In genomic region chr3:33426068-33426467, GRCh38 we compare ENCODE assay signal across 17 cellular contexts. TPM values are rescaled to one million over a fixed set of nuclear protein-coding genes. Genes with fewer than 3 reads are reported as not detected.
A peak's percentile ranks its signal among the peaks of the same experiment; 100 is the strongest.
DNase-seq lines count a peak whose midpoint lies in the region; ATAC-seq, FAIRE-seq and TF ChIP-seq lines count a peak whose summit lies in the region.
"Had no signal": no experiment of that assay in that cellular context is flagged by ENCODE, and none has a peak within 500 bp of the region (broad histone marks: within the 10 kb centered on the region; RNA-seq: fewer than 3 reads in every experiment).

No MANE protein-coding gene starts in this region.

- H2AFZ ChIP-seq in GM23338 (no peak overlapping the region), keratinocyte (ENCODE audit: control insufficient read depth, low read length) (no peak overlapping the region)

- DNase-seq in GM23338 (ENCODE audit: low spot score) (peak; percentile 89), NCI-H146 (lab: John Stamatoyannopoulos, UW) (peak; percentile 92), astrocyte of the spinal cord (ENCODE audit: low read depth, low spot score) (peak; percentile 44), keratinocyte (ENCODE audit: low read depth, low spot score) (no peak), SK-N-DZ (ENCODE audit: low spot score) (no peak), aorta (no peak)
- DNase-seq in activated naive CD4-positive, alpha-beta T cell treated with anti-CD3 and anti-CD28 coated beads, Interleukin-2, amount 50 U/mL, for 16 hours, result no peak
- DNase-seq: activated CD4-positive, alpha-beta T cell treated with anti-CD3 and anti-CD28 coated beads, Interleukin-2, amount 50 U/mL, for 48 hours; effector CD8-positive, alpha-beta T cell; lower lobe of right lung; naive thymus-derived CD8-positive, alpha-beta T cell; NCI-H524; SW 1271 had no signal

- no peaks in the 10 kb centered on the region for H3K9me1 ChIP-seq in keratinocyte (ENCODE audit: control insufficient read depth, extremely low read depth, insufficient read depth, low read length)

- 69 to 76% methylated on average over 1 of the region's 1 CpG for WGBS in aorta, 2 donors

- H3K9me3 Mint-ChIP-seq in GM23338, result no peaks in the 10 kb centered on the region
- H3K9me3 Mint-ChIP-seq: naive thymus-derived CD8-positive, alpha-beta T cell had no signal

- peak overlapping the region; percentile 3; the same call in 1 of the 2 replicates for H3K4me3 ChIP-seq in GM23338
- no peak overlapping the region for H3K4me3 ChIP-seq in astrocyte of the spinal cord (ENCODE audit: low read depth, low read length)
- no peak overlapping the region for H3K4me3 ChIP-seq in keratinocyte (ENCODE audit: control insufficient read depth in 2 of 3, extremely low read depth in 1 of 3, insufficient read depth in 2 of 3, low read depth in 1 of 3, low read length in 3 of 3)
- H3K4me3 ChIP-seq in aorta (ENCODE audit: low read length in 2 of 2), result no peak overlapping the region
- H3K4me3 ChIP-seq: lower lobe of right lung, prostate gland, smooth muscle cell had no signal

- TF ChIP-seq CTCF in GM23338 (conservative IDR thresholded peaks at IDR 0.05; ENCODE audit: low read depth in 2 of 2) (no peak), astrocyte of the spinal cord (IDR thresholded peaks at IDR 0.05; ENCODE audit: low read depth, low read length) (no peak), keratinocyte (optimal IDR thresholded peaks at IDR 0.05 in 1 of 3, IDR thresholded peaks at IDR 0.05 in 1 of 3, conservative IDR thresholded peaks at IDR 0.05 in 1 of 3; ENCODE audit: extremely low read depth in 1 of 3, insufficient read depth in 2 of 3, low read length in 3 of 3) (no peak)

- in situ Hi-C loops in astrocyte of the spinal cord (cut with HindIII; ENCODE audit: low sequenced_read_pairs), result no loop called here

- peak overlapping the region; percentile 49; the same call in 2 of the 3 replicates for H3K4me3 Mint-ChIP-seq in GM23338
- H3K4me3 Mint-ChIP-seq: naive thymus-derived CD8-positive, alpha-beta T cell had no signal

- H3F3A ChIP-seq in GM23338 (replicated peaks; ENCODE audit: low read depth), result no peaks in the 10 kb centered on the region

- H3K9me2 ChIP-seq in GM23338 (ENCODE audit: insufficient read depth), result no peaks in the 10 kb centered on the region

- no peak overlapping the region for H3K27ac Mint-ChIP-seq in GM23338

- H3K27me3 ChIP-seq in GM23338 (ENCODE audit: insufficient read depth) (no peaks in the 10 kb centered on the region), keratinocyte (ENCODE audit: control insufficient read depth, extremely low read depth, insufficient read depth, low read length) (no peaks in the 10 kb centered on the region), aorta (ENCODE audit: control insufficient read depth in 1 of 2, insufficient read depth in 2 of 2, low read length in 1 of 2) (no peaks in the 10 kb centered on the region)

- no peak for FAIRE-seq in keratinocyte (lab: Jason Lieb, UNC)
- FAIRE-seq: D721Med, RCC 7860 had no signal

- H3K4me2 ChIP-seq in GM23338, result peak overlapping the region; percentile 44
- H3K4me2 ChIP-seq in keratinocyte (ENCODE audit: control insufficient read depth, extremely low read depth, insufficient read depth, low read depth, low read length), result no peak overlapping the region
- H3K4me2 ChIP-seq: smooth muscle cell had no signal

- H3K9me3 ChIP-seq in keratinocyte (ENCODE audit: control insufficient read depth, low read depth, low read length) (no peaks in the 10 kb centered on the region), aorta (ENCODE audit: control insufficient read depth, low read length) (no peaks in the 10 kb centered on the region)
- H3K9me3 ChIP-seq: lower lobe of right lung, prostate gland had no signal

- H3K4me1 ChIP-seq in GM23338 (ENCODE audit: insufficient read depth), result peaks cover 59% of the 10 kb centered on the region
- peaks cover 10% of the 10 kb centered on the region for H3K4me1 ChIP-seq in keratinocyte (ENCODE audit: control insufficient read depth, extremely low read depth, insufficient read depth, low read length)
- H3K4me1 ChIP-seq in aorta (ENCODE audit: control insufficient read depth in 1 of 2, insufficient read depth in 2 of 2, low read length in 2 of 2), result peaks cover 4 to 5% of the 10 kb centered on the region in 2 donors
- H3K4me1 ChIP-seq: prostate gland had no signal

- H4K20me1 ChIP-seq in GM23338 (replicated peaks; ENCODE audit: insufficient read depth) (peaks cover 39% of the 10 kb centered on the region), keratinocyte (ENCODE audit: control insufficient read depth, extremely low read depth, insufficient read depth, low read length) (peaks cover 14% of the 10 kb centered on the region)

- no peak overlapping the region for H3K27ac ChIP-seq in GM23338 (ENCODE audit: low read depth)
- peak overlapping the region; percentile 29 for H3K27ac ChIP-seq in keratinocyte (ENCODE audit: control insufficient read depth, insufficient read depth, low read length)
- H3K27ac ChIP-seq in aorta (ENCODE audit: low read depth in 1 of 2, low read length in 2 of 2), result no peak overlapping the region
- H3K27ac ChIP-seq: lower lobe of right lung, prostate gland had no signal

- peaks cover 36% of the 10 kb centered on the region for H3K36me3 Mint-ChIP-seq in GM23338 (ENCODE audit: low read depth)

- H3K79me2 ChIP-seq in GM23338 (replicated peaks; ENCODE audit: insufficient read depth) (peaks cover 93% of the 10 kb centered on the region), keratinocyte (ENCODE audit: control insufficient read depth, insufficient read depth, low read length) (peaks cover 79% of the 10 kb centered on the region)

- peaks cover 10% of the 10 kb centered on the region for H3K27me3 Mint-ChIP-seq in GM23338 (ENCODE audit: insufficient read depth, low read depth, poor library complexity)
- H3K27me3 Mint-ChIP-seq: naive thymus-derived CD8-positive, alpha-beta T cell had no signal

- H3K36me3 ChIP-seq in GM23338 (ENCODE audit: insufficient read depth), result peaks cover 5% of the 10 kb centered on the region; the same call in 1 of the 2 replicates
- peaks cover 3% of the 10 kb centered on the region in 2 experiments for H3K36me3 ChIP-seq in keratinocyte (ENCODE audit: control insufficient read depth in 2 of 2, extremely low read depth in 1 of 2, insufficient read depth in 2 of 2, low read length in 2 of 2)
- no peaks in the 10 kb centered on the region for H3K36me3 ChIP-seq in aorta (ENCODE audit: control insufficient read depth in 1 of 2, insufficient read depth in 2 of 2, low read length in 1 of 2)
- H3K36me3 ChIP-seq: prostate gland had no signal

- intact Hi-C loops in aorta (cut with DNase I), result no loop called here

- peaks cover 65% of the 10 kb centered on the region for H3K4me1 Mint-ChIP-seq in GM23338

- ATAC-seq in GM23338 (peak; percentile 89), aorta (ENCODE audit: low FRiP score) (no peak)
- ATAC-seq: lower lobe of right lung; naive thymus-derived CD8-positive, alpha-beta T cell had no signal

- H3K9ac ChIP-seq in keratinocyte (ENCODE audit: control insufficient read depth, extremely low read depth, insufficient read depth, low read length), result no peak overlapping the region

- dilution Hi-C loops in keratinocyte (cut with MboI; ENCODE audit: extremely low pct_ligation_motif_present, low sequenced_read_pairs), result no loop called here

TF ChIP-seq in GM23338, 12 proteins besides CTCF, POLR2A, EP300 and RAD21 (continues in another document):
- TF ChIP-seq STAT1 (IDR thresholded peaks at IDR 0.05; ENCODE audit: unreplicated experiment) (no peak), REST (IDR thresholded peaks at IDR 0.05; ENCODE audit: unreplicated experiment) (no peak), ZNF331 (CRISPR knock-in tag; IDR thresholded peaks at IDR 0.05; ENCODE audit: low read depth) (no peak), CREB1 (CRISPR knock-in tag; IDR thresholded peaks at IDR 0.05; ENCODE audit: low read depth) (peak; percentile 39; the same call in 1 of the 2 replicates), JUNB (IDR thresholded peaks at IDR 0.05; ENCODE audit: unreplicated experiment) (no peak), EZH2phosphoT487 (IDR thresholded peaks at IDR 0.05; ENCODE audit: unreplicated experiment) (no peak)

RNA-seq across cellular contexts. Expression of gene UBP1, which starts 14.1 kb away (rescaled TPM):
- total RNA-seq in GM23338 (2014; rRNA removed; shearing (Covaris generic)), result 65.6 and 66.8 TPM in 2 replicates
- polyA plus RNA-seq in GM23338 (2016; fragmentation: Nextera tagmentation; extraction: Ambion mirVana), result 16.3 and 16.8 TPM in 2 replicates
- polyA plus RNA-seq in keratinocyte, result 62.9 to 90.5 TPM (median 82.4 TPM) in 3 replicates
- 87.2 TPM for polyA plus RNA-seq in keratinocyte (2011; ENCODE audit: low read depth)
- polyA plus RNA-seq in keratinocyte (2011; cell fraction: cytosol; rRNA removed), result 60.0 and 83.4 TPM in 2 replicates
- polyA plus RNA-seq in keratinocyte (2011; cell fraction: nucleus; rRNA removed), result 114 and 133 TPM in 2 replicates
- polyA plus RNA-seq in keratinocyte (2012; ENCODE audit: low replicate concordance), result 24.9 and 45.0 TPM in 2 replicates
- 45.5 to 124 TPM (median 55.0 TPM) in 3 replicates for polyA minus RNA-seq in keratinocyte
- 55.4 TPM for polyA minus RNA-seq in keratinocyte (2011; cell fraction: cytosol; rRNA and poly(A)+ RNA removed)
- 40.5 and 78.8 TPM in 2 replicates for polyA minus RNA-seq in keratinocyte (2011; cell fraction: nucleus; rRNA and poly(A)+ RNA removed)
- polyA plus RNA-seq in SK-N-DZ (2014; cell fraction: cytosol; rRNA removed), result 43.0 and 51.4 TPM in 2 replicates
- 122 and 216 TPM in 2 replicates for polyA plus RNA-seq in SK-N-DZ (2014; cell fraction: nucleus; rRNA removed)
- 10 to 100 TPM; 56.5 to 62.8 TPM for total RNA-seq in aorta
- 10 to 100 TPM; 39.8 to 45.4 TPM for polyA plus RNA-seq in aorta

Comparison
In these comparisons a context has a peak if more than half of its experiments do, and no peak if none do; other contexts are left out.
1. DNase-seq: peak in GM23338 (single experiment), NCI-H146 (single experiment) and astrocyte of the spinal cord (single experiment); none in keratinocyte (single experiment), SK-N-DZ (single experiment), activated naive CD4-positive, alpha-beta T cell treated with anti-CD3 and anti-CD28 coated beads, Interleukin-2, amount 50 U/mL, for 16 hours (single experiment) and aorta (0 of 2).